Comparison of ENCODE assay signal across 1 cellular context in the genomic region with DNA sequence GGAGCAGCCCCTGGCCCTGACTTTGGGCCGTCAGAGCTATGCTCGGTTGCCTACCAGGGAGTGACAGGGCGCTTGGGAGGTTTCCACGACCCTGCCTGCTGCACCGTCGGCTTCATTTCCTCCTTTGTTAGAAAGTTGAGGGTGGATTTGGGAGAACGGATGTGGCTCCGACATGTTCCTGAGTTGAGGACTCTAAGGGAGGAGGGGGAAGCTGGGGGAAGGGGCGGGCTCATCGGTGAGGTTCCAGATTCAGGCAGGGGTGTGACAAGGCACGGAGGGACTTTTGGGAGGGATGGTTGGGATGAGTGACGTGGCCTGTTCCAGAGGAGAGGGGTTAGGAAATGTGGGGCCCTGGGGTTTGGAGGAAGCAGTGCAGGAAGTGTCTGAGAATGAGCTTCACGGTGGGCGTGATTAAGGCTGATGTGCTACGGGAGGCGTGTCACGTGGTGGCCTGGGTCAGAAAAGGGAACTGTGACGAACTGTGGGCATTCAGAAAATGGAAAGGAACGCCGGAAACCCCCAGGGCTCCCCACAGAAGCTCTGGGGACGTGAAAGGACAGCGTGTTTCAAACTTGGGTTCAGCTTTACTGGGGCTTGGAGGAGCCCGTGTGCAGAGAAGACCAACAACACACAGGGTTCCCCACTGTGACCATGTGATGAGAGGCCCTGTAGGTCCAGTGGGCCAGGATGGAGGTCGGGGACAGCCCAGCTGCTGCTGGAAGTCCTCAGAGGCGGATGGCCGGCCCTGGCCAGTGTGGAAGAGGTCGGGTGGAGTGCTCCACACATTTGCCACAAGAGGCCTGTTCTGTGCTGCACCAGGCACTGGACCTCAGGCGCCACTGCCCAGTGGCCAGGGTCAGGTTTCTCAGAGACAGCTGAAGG.
A peak's percentile ranks its signal among the peaks of the same experiment; 100 is the strongest.
TF ChIP-seq lines count a peak whose summit lies in the region.

No MANE protein-coding gene starts in this region.

TF ChIP-seq in endothelial cell of umbilical vein, 7 proteins besides CTCF, POLR2A, EP300 and RAD21:
- TF ChIP-seq, protein P1, sequence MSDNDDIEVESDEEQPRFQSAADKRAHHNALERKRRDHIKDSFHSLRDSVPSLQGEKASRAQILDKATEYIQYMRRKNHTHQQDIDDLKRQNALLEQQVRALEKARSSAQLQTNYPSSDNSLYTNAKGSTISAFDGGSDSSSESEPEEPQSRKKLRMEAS (IDR thresholded peaks at IDR 0.05; ENCODE audit: insufficient read depth, insufficient read length) = peak; percentile 98
- TF ChIP-seq FOS (IDR thresholded peaks at IDR 0.05; ENCODE audit: borderline replicate concordance, insufficient read depth, low read length) = no peak
- TF ChIP-seq GATA2 (IDR thresholded peaks at IDR 0.05; ENCODE audit: insufficient read depth, insufficient read length, low read depth, low read length) = no peak
- peak; percentile 68 for TF ChIP-seq POLR2AphosphoS5 (IDR thresholded peaks at IDR 0.05; ENCODE audit: insufficient read depth, low read depth, low read length)
- TF ChIP-seq JUN (IDR thresholded peaks at IDR 0.05; ENCODE audit: borderline replicate concordance, insufficient read depth, insufficient read length, low read depth) = peak; percentile 23
